ENCODE assay signal across 8 cellular contexts in genomic region chr7:118214051-118214832, GRCh38. TPM values are rescaled to one million over a fixed set of nuclear protein-coding genes. Genes with fewer than 3 reads are reported as not detected.
DNase-seq lines count a peak whose midpoint lies in the region; ATAC-seq and TF ChIP-seq lines count a peak whose summit lies in the region.

No MANE protein-coding gene starts in this region.

- DNase-seq in BE2C = peak; percentile 93
- DNase-seq in OCI-M1 (lab: John Stamatoyannopoulos, UW) = peak; percentile 72
- DNase-seq in foreskin keratinocyte = peak in 1 of 2 donors; percentile 66
- DNase-seq in psoas muscle = peak; percentile 74 to 85
- DNase-seq in ureter (ENCODE audit: low spot score) = peak; percentile 69

- H3K27ac Mint-ChIP-seq in activated T-helper 17 cell treated with anti-CD3 and anti-CD28 coated beads, Interleukin-2, amount 50 U/mL, for 72 hours = peak overlapping the region; percentile 88

- H3K4me1 ChIP-seq in BE2C (no peaks in the 10 kb centered on the region), foreskin keratinocyte (no peaks in the 10 kb centered on the region), psoas muscle (no peaks in the 10 kb centered on the region)

- H3K27me3 Mint-ChIP-seq in activated T-helper 17 cell treated with anti-CD3 and anti-CD28 coated beads, Interleukin-2, amount 50 U/mL, for 72 hours = peaks cover 24% of the 10 kb centered on the region

- H3K36me3 ChIP-seq in BE2C = no peaks in the 10 kb centered on the region
- no peaks in the 10 kb centered on the region for H3K36me3 ChIP-seq in psoas muscle (ENCODE audit: insufficient read depth in 1 of 2, low read depth in 1 of 2)

- ATAC-seq in HG03354 (IDR thresholded peaks at IDR 0.05; ENCODE audit: poor library complexity, severe bottlenecking, unreplicated experiment) = peak; percentile 96
- ATAC-seq in activated T-helper 17 cell treated with anti-CD3 and anti-CD28 coated beads, Interleukin-2, amount 50 U/mL, for 72 hours (replicated peaks) = peak; percentile 91
- peak; percentile 93 for ATAC-seq in foreskin keratinocyte
- ATAC-seq in psoas muscle = peak; percentile 72 to 99 (median 94)

- H3K9me3 Mint-ChIP-seq in activated T-helper 17 cell treated with anti-CD3 and anti-CD28 coated beads, Interleukin-2, amount 50 U/mL, for 72 hours = no peaks in the 10 kb centered on the region

- peak overlapping the region; percentile 59 for H3K27ac ChIP-seq in foreskin keratinocyte
- peak overlapping the region; percentile 39 for H3K27ac ChIP-seq in psoas muscle

- H3K36me3 Mint-ChIP-seq in activated T-helper 17 cell treated with anti-CD3 and anti-CD28 coated beads, Interleukin-2, amount 50 U/mL, for 72 hours (ENCODE audit: low read depth) = peaks cover 9% of the 10 kb centered on the region

- intact Hi-C loops in psoas muscle (cut with DNase I) = no loop called here

- TF ChIP-seq POLR2A in GM19099 (IDR thresholded peaks at IDR 0.05; ENCODE audit: extremely low read depth, insufficient read length, low read depth) = peak; percentile 80

- no peaks in the 10 kb centered on the region for H3K9me3 ChIP-seq in BE2C
- no peaks in the 10 kb centered on the region for H3K9me3 ChIP-seq in psoas muscle

- H3K4me3 ChIP-seq in BE2C (ENCODE audit: low read depth, low read length) (peak overlapping the region; percentile 80), psoas muscle (peak overlapping the region; percentile 78)

- H3K27me3 ChIP-seq in BE2C = no peaks in the 10 kb centered on the region
- no peaks in the 10 kb centered on the region for H3K27me3 ChIP-seq in foreskin keratinocyte
- no peaks in the 10 kb centered on the region for H3K27me3 ChIP-seq in psoas muscle (ENCODE audit: insufficient read depth in 3 of 3, low read length in 2 of 3)

- peaks cover 12% of the 10 kb centered on the region for H3K4me1 Mint-ChIP-seq in activated T-helper 17 cell treated with anti-CD3 and anti-CD28 coated beads, Interleukin-2, amount 50 U/mL, for 72 hours

- WGBS in psoas muscle, 3 donors = 3 to 14% (median 11%) methylated on average over 49 of the region's 49 CpGs

- H3K4me3 Mint-ChIP-seq in activated T-helper 17 cell treated with anti-CD3 and anti-CD28 coated beads, Interleukin-2, amount 50 U/mL, for 72 hours = peak overlapping the region; percentile 86

- no peak for TF ChIP-seq CTCF in BE2C (IDR thresholded peaks at IDR 0.05; ENCODE audit: low read depth, low read length)
- no peak for TF ChIP-seq CTCF in foreskin keratinocyte (conservative IDR thresholded peaks at IDR 0.05)
- no peak for TF ChIP-seq CTCF in psoas muscle (IDR thresholded peaks at IDR 0.05)

RNA-seq across cellular contexts. Expression of gene ANKRD7, which starts 10.3 kb away (rescaled TPM):
- 0.60 TPM for polyA plus RNA-seq in BE2C (2012; ENCODE audit: insufficient read depth, insufficient read length, low read depth)
- under 1 TPM; 0.45 to 0.90 TPM for total RNA-seq in activated T-helper 17 cell treated with anti-CD3 and anti-CD28 coated beads, Interleukin-2, amount 50 U/mL, for 72 hours
- total RNA-seq in foreskin keratinocyte = 0.71 and 1.1 TPM in 2 replicates
- 0.38 and 0.86 TPM in 2 replicates for polyA plus RNA-seq in foreskin keratinocyte
- under 1 TPM in 3 of 4 donors, not detected in 1; 0.40 to 0.82 (median 0.60) TPM for total RNA-seq in psoas muscle
- polyA plus RNA-seq in psoas muscle = under 1 TPM in 2 of 3 donors, not detected in 1; 0.15 to 0.30 TPM
- total RNA-seq in ureter = not detected

RNA-seq across cellular contexts. Expression of gene LSM8, which starts 30.3 kb away (rescaled TPM):
- polyA plus RNA-seq in BE2C (2012; ENCODE audit: insufficient read depth, insufficient read length, low read depth) = 19.9 TPM
- 10 to 100 TPM; 35.0 to 37.5 TPM for total RNA-seq in activated T-helper 17 cell treated with anti-CD3 and anti-CD28 coated beads, Interleukin-2, amount 50 U/mL, for 72 hours
- total RNA-seq in foreskin keratinocyte (32.3 and 36.0 TPM in 2 replicates), psoas muscle (10 to 100 TPM in 3 of 4 donors, 1 to 10 TPM in 1; 9.9 to 20.0 (median 14.2) TPM), ureter (28.1 TPM)
- polyA plus RNA-seq in foreskin keratinocyte (39.9 and 47.7 TPM in 2 replicates), psoas muscle (10 to 100 TPM; 17.2 to 22.6 (median 18.0) TPM)
